Comparison of ENCODE assay signal across 18 cellular contexts in genomic region chr6:3929281-3929798, GRCh38.
DNase-seq lines count a peak whose midpoint lies in the region; ATAC-seq and TF ChIP-seq lines count a peak whose summit lies in the region.
"Had no signal": no experiment of that assay in that cellular context is flagged by ENCODE, and none has a peak within 500 bp of the region (broad histone marks: within the 10 kb centered on the region; RNA-seq: fewer than 3 reads in every experiment).

No MANE protein-coding gene starts in this region.

- H3K4me3 Mint-ChIP-seq in activated CD8-positive, alpha-beta memory T cell treated with anti-CD3 and anti-CD28 coated beads, Interleukin-2, amount 10 ng/mL, durations not matched to agents 7 days and 5 days = no peak overlapping the region
- H3K4me3 Mint-ChIP-seq in H9 = no peak overlapping the region
- H3K4me3 Mint-ChIP-seq: stimulated activated naive B cell treated with anti-CD40 and anti-IgM and Interleukin-4, amounts not matched to agents 10 μg/mL and 1 μg/mL and 100 μg/mL, for 72 hours; WTC11 had no signal

- no peak overlapping the region for H3K56ac ChIP-seq in H9 (ENCODE audit: insufficient read length, low read depth, low read length)

- H3K79me1 ChIP-seq in H9 (ENCODE audit: insufficient read depth, low read depth, low read length, poor library complexity, severe bottlenecking) = no peaks in the 10 kb centered on the region

- intact Hi-C loops in gastrocnemius medialis (cut with DNase I; ENCODE audit: low total_unique reads) = no loop called here

- no peak overlapping the region for H4K91ac ChIP-seq in H9 (ENCODE audit: insufficient read length, low read depth, low read length)

- no peaks in the 10 kb centered on the region for H4K20me1 ChIP-seq in H9 (ENCODE audit: control insufficient read depth, insufficient read depth, insufficient read length)

- no peaks in the 10 kb centered on the region for H3K23me2 ChIP-seq in H9 (ENCODE audit: insufficient read length, low read depth, low read length, poor library complexity, severe bottlenecking)

- peak in 1 of 2 donors; percentile 10 for ATAC-seq in gastrocnemius medialis
- no peak for ATAC-seq in GM18502 (IDR thresholded peaks at IDR 0.05; ENCODE audit: poor library complexity, unreplicated experiment)
- ATAC-seq in activated CD8-positive, alpha-beta memory T cell treated with anti-CD3 and anti-CD28 coated beads, Interleukin-2, amount 10 ng/mL, durations not matched to agents 7 days and 5 days = no peak
- ATAC-seq: stimulated activated naive B cell treated with anti-CD40 and anti-IgM and Interleukin-4, amounts not matched to agents 10 μg/mL and 1 μg/mL and 100 μg/mL, for 72 hours; WTC11 had no signal

- H3K4me2 ChIP-seq in H9 (ENCODE audit: insufficient read depth, insufficient read length, low read length) = no peak overlapping the region
- H3K4me2 ChIP-seq: PC-9 had no signal

- no peak overlapping the region for H2BK20ac ChIP-seq in H9 (ENCODE audit: low read depth, low read length, poor library complexity, severe bottlenecking)

- DNase-seq in AG20443 (ENCODE audit: low spot score) (peak; percentile 88), adipocyte (ENCODE audit: low read depth) (peak; percentile 90), fibroblast of villous mesenchyme (ENCODE audit: low read depth) (peak; percentile 85), gastrocnemius medialis (no peak), putamen (ENCODE audit: low spot score) (no peak), H9 (no peak)
- DNase-seq in activated CD8-positive, alpha-beta memory T cell treated with anti-CD3 and anti-CD28 coated beads, Interleukin-2, amount 10 ng/mL, durations not matched to agents 7 days and 5 days = no peak
- DNase-seq: activated naive CD4-positive, alpha-beta T cell; BE2C; caudate nucleus; DMS153; NCI-H1930; NCI-H526 treated with DMSO at 0.1 percent for 48 hours; PC-9; stimulated activated naive B cell treated with anti-CD40 and anti-IgM and Interleukin-4, amounts not matched to agents 10 μg/mL and 1 μg/mL and 100 μg/mL, for 72 hours had no signal

- H3K4ac ChIP-seq in H9 (ENCODE audit: low read depth, low read length) = no peak overlapping the region

- H3K27me3 Mint-ChIP-seq in activated CD8-positive, alpha-beta memory T cell treated with anti-CD3 and anti-CD28 coated beads, Interleukin-2, amount 10 ng/mL, durations not matched to agents 7 days and 5 days = peaks cover 3% of the 10 kb centered on the region
- no peaks in the 10 kb centered on the region for H3K27me3 Mint-ChIP-seq in H9 (ENCODE audit: low read depth)

- no peaks in the 10 kb centered on the region for H3K9me3 ChIP-seq in adipocyte (ENCODE audit: control insufficient read depth, low read length)
- no peaks in the 10 kb centered on the region for H3K9me3 ChIP-seq in gastrocnemius medialis
- H3K9me3 ChIP-seq in H9 (ENCODE audit: control insufficient read depth, low read depth, low read length) = no peaks in the 10 kb centered on the region
- H3K9me3 ChIP-seq: BE2C, heart left ventricle had no signal

- no peaks in the 10 kb centered on the region for H3K4me1 Mint-ChIP-seq in activated CD8-positive, alpha-beta memory T cell treated with anti-CD3 and anti-CD28 coated beads, Interleukin-2, amount 10 ng/mL, durations not matched to agents 7 days and 5 days
- H3K4me1 Mint-ChIP-seq in H9 = peaks cover 5 to 6% of the 10 kb centered on the region in 2 experiments; a peak in 3 of 4 replicates
- H3K4me1 Mint-ChIP-seq: stimulated activated naive B cell treated with anti-CD40 and anti-IgM and Interleukin-4, amounts not matched to agents 10 μg/mL and 1 μg/mL and 100 μg/mL, for 72 hours had no signal

- H2BK12ac ChIP-seq in H9 (ENCODE audit: insufficient read length, low read depth, low read length) = no peak overlapping the region

- H3K4me3 ChIP-seq in adipocyte (ENCODE audit: low read length) = no peak overlapping the region
- no peak overlapping the region for H3K4me3 ChIP-seq in fibroblast of villous mesenchyme (ENCODE audit: low read depth, low read length)
- no peak overlapping the region for H3K4me3 ChIP-seq in gastrocnemius medialis
- H3K4me3 ChIP-seq: heart left ventricle, PC-9 had no signal

- peaks cover 33% of the 10 kb centered on the region for H3K4me1 ChIP-seq in adipocyte (ENCODE audit: control insufficient read depth, insufficient read depth, low read length)
- peaks cover 16 to 20% of the 10 kb centered on the region in 2 donors for H3K4me1 ChIP-seq in gastrocnemius medialis
- H3K4me1 ChIP-seq in H9 (ENCODE audit: insufficient read depth, low read length) = no peaks in the 10 kb centered on the region; the same call in 1 of the 2 replicates
- H3K4me1 ChIP-seq: BE2C had no signal

- H3K27ac ChIP-seq in gastrocnemius medialis = peak overlapping the region; percentile 54 to 74 (median 65)
- H3K27ac ChIP-seq in H9 (ENCODE audit: insufficient read length, low read depth, low read length) = no peak overlapping the region
- H3K27ac ChIP-seq: PC-9 had no signal

- CTCF ChIA-PET in activated CD8-positive, alpha-beta memory T cell treated with anti-CD3 and anti-CD28 coated beads, Interleukin-2, amount 10 ng/mL, durations not matched to agents 7 days and 5 days (lab: Charles Lee) = no interaction called here

- H4K8ac ChIP-seq in H9 (replicated peaks; ENCODE audit: insufficient read length, low read depth, low read length) = no peak overlapping the region

- H3K79me2 ChIP-seq in H9 (ENCODE audit: insufficient read depth, low read length) = no peaks in the 10 kb centered on the region

- H3K27ac Mint-ChIP-seq in activated CD8-positive, alpha-beta memory T cell treated with anti-CD3 and anti-CD28 coated beads, Interleukin-2, amount 10 ng/mL, durations not matched to agents 7 days and 5 days = no peak overlapping the region
- no peak overlapping the region for H3K27ac Mint-ChIP-seq in H9
- H3K27ac Mint-ChIP-seq: stimulated activated naive B cell treated with anti-CD40 and anti-IgM and Interleukin-4, amounts not matched to agents 10 μg/mL and 1 μg/mL and 100 μg/mL, for 72 hours had no signal

- H3K36me3 Mint-ChIP-seq in activated CD8-positive, alpha-beta memory T cell treated with anti-CD3 and anti-CD28 coated beads, Interleukin-2, amount 10 ng/mL, durations not matched to agents 7 days and 5 days = no peaks in the 10 kb centered on the region
- no peaks in the 10 kb centered on the region for H3K36me3 Mint-ChIP-seq in H9 (ENCODE audit: insufficient read depth in 1 of 3, low read depth in 3 of 3)
- H3K36me3 Mint-ChIP-seq: stimulated activated naive B cell treated with anti-CD40 and anti-IgM and Interleukin-4, amounts not matched to agents 10 μg/mL and 1 μg/mL and 100 μg/mL, for 72 hours; WTC11 had no signal

- H3K18ac ChIP-seq in H9 (ENCODE audit: insufficient read length, low read depth, low read length) = no peak overlapping the region

- no peak overlapping the region for H2BK5ac ChIP-seq in H9 (ENCODE audit: insufficient read length, low read length)

- H3K14ac ChIP-seq in H9 (ENCODE audit: insufficient read depth, low read length) = no peak overlapping the region

- WGBS in H9 (ENCODE audit: extremely low coverage, insufficient read length, low lambda C conversion rate) = no CpG with 5 or more reads among the region's 6 CpGs

- no peaks in the 10 kb centered on the region for H3K9me3 Mint-ChIP-seq in activated CD8-positive, alpha-beta memory T cell treated with anti-CD3 and anti-CD28 coated beads, Interleukin-2, amount 10 ng/mL, durations not matched to agents 7 days and 5 days (ENCODE audit: low read depth)
- H3K9me3 Mint-ChIP-seq in H9 = no peaks in the 10 kb centered on the region
- H3K9me3 Mint-ChIP-seq: stimulated activated naive B cell treated with anti-CD40 and anti-IgM and Interleukin-4, amounts not matched to agents 10 μg/mL and 1 μg/mL and 100 μg/mL, for 72 hours; WTC11 had no signal

- H4K5ac ChIP-seq in H9 (ENCODE audit: insufficient read length, low read depth, low read length) = no peak overlapping the region

- H2BK15ac ChIP-seq in H9 (ENCODE audit: low read depth, low read length) = no peak overlapping the region

- no peaks in the 10 kb centered on the region for H3K27me3 ChIP-seq in adipocyte (replicated peaks; ENCODE audit: control insufficient read depth, insufficient read depth, low read length)
- no peaks in the 10 kb centered on the region for H3K27me3 ChIP-seq in gastrocnemius medialis
- no peaks in the 10 kb centered on the region for H3K27me3 ChIP-seq in H9 (ENCODE audit: insufficient read depth, low read length)
- H3K27me3 ChIP-seq: BE2C, heart left ventricle had no signal

- H2AK5ac ChIP-seq in H9 (ENCODE audit: insufficient read length, low read length) = no peak overlapping the region

- in situ Hi-C loops in gastrocnemius medialis (cut with MboI; ENCODE audit: low sequenced_read_pairs in 4 of 4) = no loop called here

- H3K36me3 ChIP-seq in adipocyte (ENCODE audit: control insufficient read depth, insufficient read depth, low read length, severe bottlenecking) (no peaks in the 10 kb centered on the region), gastrocnemius medialis (no peaks in the 10 kb centered on the region)
- H3K36me3 ChIP-seq: BE2C, heart left ventricle had no signal

- no peak overlapping the region for H3K23ac ChIP-seq in H9 (ENCODE audit: insufficient read length, low read depth, low read length)

- TF ChIP-seq CTCF in fibroblast of villous mesenchyme (IDR thresholded peaks at IDR 0.05; ENCODE audit: insufficient read depth, low read depth, low read length) = no peak
- TF ChIP-seq CTCF in gastrocnemius medialis (IDR thresholded peaks at IDR 0.05 in 4 of 5, conservative IDR thresholded peaks at IDR 0.05 in 1 of 5) = no peak
- no peak for TF ChIP-seq CTCF in H9 (conservative IDR thresholded peaks at IDR 0.05)

- H2BK120ac ChIP-seq in H9 (ENCODE audit: low read depth, low read length, poor library complexity, severe bottlenecking) = no peak overlapping the region

- peak overlapping the region; percentile 74 for H3K9ac ChIP-seq in adipocyte (ENCODE audit: low read length)
- no peak overlapping the region for H3K9ac ChIP-seq in H9 (ENCODE audit: extremely low read depth, insufficient read length, low read length)

- no peak overlapping the region for H3T11ph ChIP-seq in H9 (ENCODE audit: low read length)

- TF ChIP-seq POLR2A in gastrocnemius medialis (IDR thresholded peaks at IDR 0.05) = no peak

- no peak overlapping the region for H2AFZ ChIP-seq in H9 (ENCODE audit: low read length)
- H2AFZ ChIP-seq: PC-9 had no signal

Comparison
In these comparisons a context has a peak if more than half of its experiments do, and no peak if none do; other contexts are left out.
1. DNase-seq: peak in AG20443 (single experiment), adipocyte (single experiment) and fibroblast of villous mesenchyme (single experiment); none in gastrocnemius medialis (0 of 2), putamen (single experiment), activated CD8-positive, alpha-beta memory T cell treated with anti-CD3 and anti-CD28 coated beads, Interleukin-2, amount 10 ng/mL, durations not matched to agents 7 days and 5 days (single experiment) and H9 (single experiment).